In genomic region chr19:43021629-43022028, GRCh38 we compare ENCODE assay signal across 19 cellular contexts. TPM values are rescaled to one million over a fixed set of nuclear protein-coding genes. Genes with fewer than 3 reads are reported as not detected.
A peak's percentile ranks its signal among the peaks of the same experiment; 100 is the strongest.
DNase-seq lines count a peak whose midpoint lies in the region; FAIRE-seq and TF ChIP-seq lines count a peak whose summit lies in the region.
"Not testable (repeated sequence)": the region's sequence is repeated elsewhere in the genome, so short reads cannot be mapped to it uniquely, and the experiment has no call there.
"Had no signal": no experiment of that assay in that cellular context is flagged by ENCODE, and none has a peak within 500 bp of the region (broad histone marks: within the 10 kb centered on the region; RNA-seq: fewer than 3 reads in every experiment).

No MANE protein-coding gene starts in this region.

- not testable (repeated sequence) for H3K9me3 ChIP-seq in mammary epithelial cell (replicated peaks; ENCODE audit: insufficient read depth, low read length)

- H2AFZ ChIP-seq in mammary epithelial cell (ENCODE audit: low read depth, low read length), result not testable (repeated sequence)

- H3K79me2 ChIP-seq in mammary epithelial cell (ENCODE audit: insufficient read depth, low read length), result not testable (repeated sequence)

- not testable (repeated sequence) for BruUV-seq in mammary epithelial cell (replicated peaks; lab: Mats Ljungman, UMichigan)

- FAIRE-seq in H54 (lab: Jason Lieb, UNC), result peak; percentile 93

- 4% methylated on average over 4 of the region's 4 CpGs for WGBS in mammary epithelial cell (ENCODE audit: low coverage, missing lambda C conversion rate)

- POLR2A ChIA-PET in BJ (lab: Charles Lee), result interaction anchor here (0.6 to 1.5 kb wide), 4 partner anchors 17 to 261 kb away, joined by 3 to 4 read pairs (median 4); no protein-coding TSS in a partner anchor

- TF ChIP-seq POLR2A in H54 (IDR thresholded peaks at IDR 0.05; ENCODE audit: low read depth, low read length), result not testable (repeated sequence)

- not testable (repeated sequence) for TF ChIP-seq CTCF in BJ (IDR thresholded peaks at IDR 0.05; ENCODE audit: insufficient read depth, low read depth, low read length); mammary epithelial cell (conservative IDR thresholded peaks at IDR 0.05 in 1 of 2, IDR thresholded peaks at IDR 0.05 in 1 of 2; ENCODE audit: extremely low read depth in 1 of 2, insufficient read depth in 1 of 2, low read depth in 1 of 2, low read length in 2 of 2); fibroblast of mammary gland (conservative IDR thresholded peaks at IDR 0.05; ENCODE audit: control insufficient read depth, insufficient read depth, low read depth, low read length)

- H3K4me3 ChIP-seq in BJ (ENCODE audit: low read depth, low read length); mammary epithelial cell (replicated peaks in 1 of 3; ENCODE audit: insufficient read depth in 1 of 3, low read depth in 2 of 3, low read length in 3 of 3); fibroblast of mammary gland (ENCODE audit: control insufficient read depth, low read depth, low read length): not testable (repeated sequence)

- not testable (repeated sequence) for H4K20me1 ChIP-seq in mammary epithelial cell (ENCODE audit: insufficient read depth, low read length)

- H3K36me3 ChIP-seq in BJ (ENCODE audit: control insufficient read depth, insufficient read depth, low read length); mammary epithelial cell (ENCODE audit: insufficient read depth, low read length): not testable (repeated sequence)

- dilution Hi-C loops in mammary epithelial cell (cut with HindIII; ENCODE audit: low sequenced_read_pairs), result loop anchor here (5.0 kb wide), 1 partner anchor 46 kb away; no protein-coding TSS in a partner anchor

- H3K27ac ChIP-seq in mammary epithelial cell (ENCODE audit: insufficient read depth, low read depth, low read length), result peak overlapping the region; percentile 94

- peak overlapping the region; percentile 64 for H3K4me2 ChIP-seq in mammary epithelial cell (ENCODE audit: insufficient read depth, low read depth, low read length)

- CTCF ChIA-PET in BJ (lab: Yijun Ruan, JAX), result interaction anchor here (0.8 to 1.1 kb wide), 2 partner anchors 58 to 79 kb away, joined by 3 read pairs; no protein-coding TSS in a partner anchor
- CTCF ChIA-PET in mammary epithelial cell (lab: Charles Lee; ENCODE audit: low non-redundant PET), result not testable (repeated sequence)

- in situ Hi-C loops in mammary epithelial cell (cut with MboI; ENCODE audit: low sequenced_read_pairs in 2 of 2), result loop anchor here (10.0 kb wide), 2 partner anchors 63 to 87 kb away; partner anchors contain the start of genes PSG2 (in 1 of the 2) and PSG7 (in 1 of the 2)

- DNase-seq in BJ (ENCODE audit: low read depth) (peak; percentile 86), H54 (ENCODE audit: insufficient read length, low spot score) (peak; percentile 66), NCI-H226 (peak; percentile 86), SW480 (ENCODE audit: low spot score) (peak; percentile 55), mammary epithelial cell (peak; percentile 93), fibroblast of mammary gland (ENCODE audit: low read depth) (peak; percentile 94), lung microvascular endothelial cell (ENCODE audit: low read depth in 2 of 2) (peak; percentile 31 to 87), stromal cell of bone marrow (ENCODE audit: low read depth) (peak; percentile 50)

- intact Hi-C loops in mammary epithelial cell (cut with micrococcal nuclease), result loop anchor here (1.0 kb wide), 1 partner anchor 63 kb away; no protein-coding TSS in a partner anchor

- H3K27me3 ChIP-seq in BJ (ENCODE audit: control insufficient read depth, insufficient read depth, low read length); mammary epithelial cell (ENCODE audit: insufficient read depth, low read length): not testable (repeated sequence)

- not testable (repeated sequence) for H3K9ac ChIP-seq in mammary epithelial cell (ENCODE audit: insufficient read depth, low read length)

- H3K4me1 ChIP-seq in mammary epithelial cell (ENCODE audit: insufficient read depth, low read length), result peaks cover 33% of the 10 kb centered on the region

RNA-seq across cellular contexts. Expression of gene PSG11, which starts 4.6 kb away (rescaled TPM):
- polyA plus RNA-seq in BJ (2011; rRNA removed) (0.80 and 0.83 TPM in 2 replicates), mammary epithelial cell (not detected)
- polyA minus RNA-seq in BJ (2011; rRNA and poly(A)+ RNA removed), result 0.19 TPM in 1 of 2 replicates, not detected in the other
- total RNA-seq in mammary epithelial cell (not detected), lung microvascular endothelial cell (not detected in 2 replicates)
- polyA minus RNA-seq in mammary epithelial cell, result not detected
- total RNA-seq: activated CD4-positive, alpha-beta T cell treated with anti-CD3 and anti-CD28 coated beads, Interleukin-2, amount 10 ng/mL, durations not matched to agents 24 days and 14 days; activated CD8-positive, alpha-beta memory T cell treated with anti-CD3 and anti-CD28 coated beads, Interleukin-2, amount 10 ng/mL, durations not matched to agents 7 days and 5 days; activated T-helper 1 cell treated with anti-CD3 and anti-CD28 coated beads, Interleukin-12 subunit alpha, Interleukin-12 subunit beta, Interleukin-2, Interleukin-4 antibody, amounts not matched to agents 30 ng/mL and 10 ng/mL and 1 ng/mL, durations not matched to agents 14 hours and 24 hours and 36 hours; endothelial cell of umbilical vein; left ventricle myocardium superior; mucosa of gallbladder; pulmonary artery endothelial cell; Right ventricle myocardium inferior; spleen; transverse colon had no signal
- polyA plus RNA-seq: endothelial cell of umbilical vein, IgD-negative memory B cell, spleen had no signal
